ENCODE assay signal across 8 cellular contexts in genomic region chr3:158789592-158789991, GRCh38. TPM values are rescaled to one million over a fixed set of nuclear protein-coding genes. Genes with fewer than 3 reads are reported as not detected.
A peak's percentile ranks its signal among the peaks of the same experiment; 100 is the strongest.
DNase-seq lines count a peak whose midpoint lies in the region; ATAC-seq and TF ChIP-seq lines count a peak whose summit lies in the region.

No MANE protein-coding gene starts in this region.

- peak; percentile 43 for TF ChIP-seq CTCF in DOHH2 (IDR thresholded peaks at IDR 0.05; ENCODE audit: low read depth, low read length, poor library complexity, severe bottlenecking)
- 0 out of 2 replicates have a peak, but pooled peaks have one; percentile 29 for TF ChIP-seq CTCF in WI38 (IDR thresholded peaks at IDR 0.05; ENCODE audit: low read depth, low read length)
- peak; percentile 5 for TF ChIP-seq CTCF in liver (IDR thresholded peaks at IDR 0.05; ENCODE audit: low read depth, low read length, missing input control)

- no peaks in the 10 kb centered on the region for H3K36me3 ChIP-seq in DOHH2 (ENCODE audit: control insufficient read depth, low read length)
- no peaks in the 10 kb centered on the region for H3K36me3 ChIP-seq in liver (ENCODE audit: control insufficient read depth in 4 of 4, insufficient read depth in 3 of 4, low read depth in 1 of 4, low read length in 3 of 4)

- H3F3A ChIP-seq in DOHH2 (ENCODE audit: control insufficient read depth, insufficient read depth) = no peaks in the 10 kb centered on the region

- H4K20me1 ChIP-seq in DOHH2 (ENCODE audit: control insufficient read depth, insufficient read depth, low read depth, low read length) = no peaks in the 10 kb centered on the region

- no peaks in the 10 kb centered on the region for H3K9me2 ChIP-seq in DOHH2 (replicated peaks; ENCODE audit: control insufficient read depth, low read length)

- H3K27ac ChIP-seq in DOHH2 (ENCODE audit: low read depth, low read length) (no peak overlapping the region), liver (ENCODE audit: low read depth in 1 of 2, low read length in 2 of 2) (no peak overlapping the region)

- no peaks in the 10 kb centered on the region for H3K79me2 ChIP-seq in DOHH2 (ENCODE audit: control insufficient read depth, low read length)

- peak; percentile 65 for DNase-seq in LHCN-M2 (ENCODE audit: low read depth)
- no peak for DNase-seq in stimulated activated naive CD8-positive, alpha-beta T cell treated with anti-CD3 and anti-CD28 coated beads, Interleukin-15, Interleukin-2, amounts not matched to agents 100 U/mL and 50 U/mL, for 24 hours
- DNase-seq in stimulated activated CD4-positive, alpha-beta T cell treated with anti-CD3 and anti-CD28 coated beads, Interleukin-15, amount 100 ng/mL, for 24 hours = no peak
- no peak for DNase-seq in stimulated activated CD4-positive, alpha-beta T cell treated with anti-CD3 and anti-CD28 coated beads, Interleukin-12 subunit alpha, Interleukin-12 subunit beta, amount 100 ng/mL, for 4 hours

- H3K4me3 ChIP-seq in DOHH2 (ENCODE audit: low read length) (no peak overlapping the region), WI38 (ENCODE audit: low read depth, low read length) (no peak overlapping the region), liver (ENCODE audit: low read depth in 1 of 3, low read length in 3 of 3) (no peak overlapping the region)

- H3K27me3 ChIP-seq in DOHH2 (ENCODE audit: control insufficient read depth, low read length) (no peaks in the 10 kb centered on the region), liver (ENCODE audit: control insufficient read depth in 4 of 4, insufficient read depth in 4 of 4, low read length in 3 of 4) (no peaks in the 10 kb centered on the region)

- H3K4me1 ChIP-seq in DOHH2 (ENCODE audit: control insufficient read depth, low read length) (peaks cover 7% of the 10 kb centered on the region), liver (ENCODE audit: control insufficient read depth in 4 of 4, insufficient read depth in 4 of 4, low read length in 3 of 4) (peaks cover 0 to 4% (median 2%) of the 10 kb centered on the region in 4 donors)

- no peak for ATAC-seq in HG03039 (IDR thresholded peaks at IDR 0.05; ENCODE audit: unreplicated experiment)
- no peak for ATAC-seq in stimulated activated naive CD8-positive, alpha-beta T cell treated with anti-CD3 and anti-CD28 coated beads, Interleukin-15, Interleukin-2, amounts not matched to agents 100 U/mL and 50 U/mL, for 24 hours

- peak; percentile 69 to 70 for TF ChIP-seq RAD21 in liver (IDR thresholded peaks at IDR 0.05)

- H3K9me3 ChIP-seq in DOHH2 (ENCODE audit: control insufficient read depth, insufficient read depth, low read length) = no peaks in the 10 kb centered on the region
- H3K9me3 ChIP-seq in liver (ENCODE audit: control insufficient read depth in 4 of 4, low read length in 3 of 4) = no peaks in the 10 kb centered on the region

- 90% methylated on average over 1 of the region's 1 CpG for WGBS in liver

- no peak overlapping the region for H3K4me2 ChIP-seq in DOHH2 (ENCODE audit: low read length)

- H3K9ac ChIP-seq in liver (ENCODE audit: low read depth in 1 of 2, low read length in 2 of 2) = no peak overlapping the region

TF ChIP-seq in liver, 16 proteins besides CTCF, POLR2A, EP300 and RAD21:
- TF ChIP-seq JUND (IDR thresholded peaks at IDR 0.05) = no peak
- TF ChIP-seq TAF1 (conservative IDR thresholded peaks at IDR 0.05) = no peak
- no peak for TF ChIP-seq SP1 (IDR thresholded peaks at IDR 0.05)
- TF ChIP-seq GABPA (IDR thresholded peaks at IDR 0.05 in 1 of 2, conservative IDR thresholded peaks at IDR 0.05 in 1 of 2) = no peak
- TF ChIP-seq RXRA (IDR thresholded peaks at IDR 0.05) = no peak
- no peak for TF ChIP-seq EGR1 (IDR thresholded peaks at IDR 0.05; ENCODE audit: low read depth in 2 of 2)
- no peak for TF ChIP-seq NR2F2 (IDR thresholded peaks at IDR 0.05)
- TF ChIP-seq, protein P1, sequence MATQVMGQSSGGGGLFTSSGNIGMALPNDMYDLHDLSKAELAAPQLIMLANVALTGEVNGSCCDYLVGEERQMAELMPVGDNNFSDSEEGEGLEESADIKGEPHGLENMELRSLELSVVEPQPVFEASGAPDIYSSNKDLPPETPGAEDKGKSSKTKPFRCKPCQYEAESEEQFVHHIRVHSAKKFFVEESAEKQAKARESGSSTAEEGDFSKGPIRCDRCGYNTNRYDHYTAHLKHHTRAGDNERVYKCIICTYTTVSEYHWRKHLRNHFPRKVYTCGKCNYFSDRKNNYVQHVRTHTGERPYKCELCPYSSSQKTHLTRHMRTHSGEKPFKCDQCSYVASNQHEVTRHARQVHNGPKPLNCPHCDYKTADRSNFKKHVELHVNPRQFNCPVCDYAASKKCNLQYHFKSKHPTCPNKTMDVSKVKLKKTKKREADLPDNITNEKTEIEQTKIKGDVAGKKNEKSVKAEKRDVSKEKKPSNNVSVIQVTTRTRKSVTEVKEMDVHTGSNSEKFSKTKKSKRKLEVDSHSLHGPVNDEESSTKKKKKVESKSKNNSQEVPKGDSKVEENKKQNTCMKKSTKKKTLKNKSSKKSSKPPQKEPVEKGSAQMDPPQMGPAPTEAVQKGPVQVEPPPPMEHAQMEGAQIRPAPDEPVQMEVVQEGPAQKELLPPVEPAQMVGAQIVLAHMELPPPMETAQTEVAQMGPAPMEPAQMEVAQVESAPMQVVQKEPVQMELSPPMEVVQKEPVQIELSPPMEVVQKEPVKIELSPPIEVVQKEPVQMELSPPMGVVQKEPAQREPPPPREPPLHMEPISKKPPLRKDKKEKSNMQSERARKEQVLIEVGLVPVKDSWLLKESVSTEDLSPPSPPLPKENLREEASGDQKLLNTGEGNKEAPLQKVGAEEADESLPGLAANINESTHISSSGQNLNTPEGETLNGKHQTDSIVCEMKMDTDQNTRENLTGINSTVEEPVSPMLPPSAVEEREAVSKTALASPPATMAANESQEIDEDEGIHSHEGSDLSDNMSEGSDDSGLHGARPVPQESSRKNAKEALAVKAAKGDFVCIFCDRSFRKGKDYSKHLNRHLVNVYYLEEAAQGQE (IDR thresholded peaks at IDR 0.05) = no peak
- no peak for TF ChIP-seq ZBTB33 (IDR thresholded peaks at IDR 0.05)
- TF ChIP-seq YY1 (IDR thresholded peaks at IDR 0.05) = no peak
- TF ChIP-seq, protein P2, sequence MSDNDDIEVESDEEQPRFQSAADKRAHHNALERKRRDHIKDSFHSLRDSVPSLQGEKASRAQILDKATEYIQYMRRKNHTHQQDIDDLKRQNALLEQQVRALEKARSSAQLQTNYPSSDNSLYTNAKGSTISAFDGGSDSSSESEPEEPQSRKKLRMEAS (IDR thresholded peaks at IDR 0.05) = no peak
- TF ChIP-seq HNF4A (conservative IDR thresholded peaks at IDR 0.05) = no peak
- no peak for TF ChIP-seq FOXA1 (IDR thresholded peaks at IDR 0.05)

RNA-seq across cellular contexts. Expression of gene MFSD1, which starts 12.3 kb away (rescaled TPM):
- total RNA-seq in LHCN-M2 (2014; rRNA removed) (107 and 116 TPM in 2 replicates), liver (10 to 100 TPM; 74.1 to 84.7 TPM)
- polyA plus RNA-seq in LHCN-M2 (2012) = 35.9 TPM
- 10 to 100 TPM; 30.4 to 46.5 TPM for polyA plus RNA-seq in liver

RNA-seq across cellular contexts. Expression of gene RARRES1, which starts 57.3 kb away (rescaled TPM):
- total RNA-seq in LHCN-M2 (2014; rRNA removed) (0.26 and 0.34 TPM in 2 replicates), liver (1 to 10 TPM in 1 of 2 donors, under 1 TPM in 1; 0.92 to 6.9 TPM)
- polyA plus RNA-seq in LHCN-M2 (2012) = 0.26 TPM
- 1 to 10 TPM; 1.6 to 3.2 TPM for polyA plus RNA-seq in liver
